Comparison of ENCODE assay signal across 7 cellular contexts in the genomic region with DNA sequence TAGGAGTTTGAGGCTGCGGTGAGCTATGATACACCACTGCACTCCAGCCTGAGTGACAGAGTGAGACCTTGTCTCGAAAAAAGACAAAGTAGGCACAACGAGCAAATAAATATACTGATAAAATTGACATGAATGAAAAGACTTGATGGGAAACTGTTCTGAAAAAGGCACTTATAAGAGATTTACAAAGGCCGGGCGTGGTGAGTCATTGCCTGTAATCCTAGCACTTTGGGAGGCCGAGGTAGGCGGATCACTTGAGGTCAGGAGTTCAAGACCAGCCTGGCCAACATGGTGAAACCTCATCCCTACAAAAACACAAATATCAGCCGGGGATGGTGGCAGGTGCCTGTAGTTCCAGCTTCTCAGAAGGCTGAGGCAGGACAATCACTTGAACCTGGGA. TPM values are rescaled to one million over a fixed set of nuclear protein-coding genes. Genes with fewer than 3 reads are reported as not detected.
DNase-seq lines count a peak whose midpoint lies in the region; TF ChIP-seq lines count a peak whose summit lies in the region.
"Not testable (repeated sequence)": the region's sequence is repeated elsewhere in the genome, so short reads cannot be mapped to it uniquely, and the experiment has no call there.

No MANE protein-coding gene starts in this region.

- intact Hi-C loops in activated T-helper 2 cell treated with anti-CD3 and anti-CD28 coated beads, Interferon-gamma antibody, Interleukin-2, Interleukin-4, amounts not matched to agents 10 μg/mL and 5 μg/mL and 100 μg/mL, durations not matched to agents 14 hours and 24 hours and 36 hours (cut with micrococcal nuclease), result not testable (repeated sequence)

- peak overlapping the region; percentile 19 for H3K27ac ChIP-seq in brain microvascular endothelial cell

- H3K27me3 ChIP-seq in brain microvascular endothelial cell (replicated peaks), result not testable (repeated sequence)

- peak overlapping the region; percentile 44 for H3K27ac Mint-ChIP-seq in activated T-helper 2 cell treated with anti-CD3 and anti-CD28 coated beads, Interferon-gamma antibody, Interleukin-2, Interleukin-4, amounts not matched to agents 10 μg/mL and 5 μg/mL and 100 μg/mL, durations not matched to agents 14 hours and 24 hours and 36 hours
- peak overlapping the region; percentile 82 for H3K27ac Mint-ChIP-seq in progenitor cell of endocrine pancreas

- DNase-seq in ELR (ENCODE audit: low read depth) (peak; percentile 46), HS-27A (ENCODE audit: low read depth) (peak; percentile 3), MV-4-11 (lab: John Stamatoyannopoulos, UW) (peak; percentile 47), brain microvascular endothelial cell (peak; percentile 50), fibroblast of mammary gland (ENCODE audit: low read depth) (peak; percentile 34)
- DNase-seq in activated T-helper 2 cell treated with anti-CD3 and anti-CD28 coated beads, Interferon-gamma antibody, Interleukin-2, Interleukin-4, amounts not matched to agents 10 μg/mL and 5 μg/mL and 100 μg/mL, durations not matched to agents 14 hours and 24 hours and 36 hours (ENCODE audit: low spot score); progenitor cell of endocrine pancreas (ENCODE audit: low spot score, unreplicated experiment): not testable (repeated sequence)

- H3K9me3 Mint-ChIP-seq in activated T-helper 2 cell treated with anti-CD3 and anti-CD28 coated beads, Interferon-gamma antibody, Interleukin-2, Interleukin-4, amounts not matched to agents 10 μg/mL and 5 μg/mL and 100 μg/mL, durations not matched to agents 14 hours and 24 hours and 36 hours, result not testable (repeated sequence)
- peaks cover 11% of the 10 kb centered on the region for H3K9me3 Mint-ChIP-seq in progenitor cell of endocrine pancreas (ENCODE audit: low read depth)

- H3K4me3 Mint-ChIP-seq in activated T-helper 2 cell treated with anti-CD3 and anti-CD28 coated beads, Interferon-gamma antibody, Interleukin-2, Interleukin-4, amounts not matched to agents 10 μg/mL and 5 μg/mL and 100 μg/mL, durations not matched to agents 14 hours and 24 hours and 36 hours (ENCODE audit: low read depth); progenitor cell of endocrine pancreas (ENCODE audit: low read depth): not testable (repeated sequence)

- H3K4me3 ChIP-seq in brain microvascular endothelial cell (ENCODE audit: low read depth, low read length); fibroblast of mammary gland (ENCODE audit: control insufficient read depth, low read depth, low read length): not testable (repeated sequence)

- H3K4me1 Mint-ChIP-seq in activated T-helper 2 cell treated with anti-CD3 and anti-CD28 coated beads, Interferon-gamma antibody, Interleukin-2, Interleukin-4, amounts not matched to agents 10 μg/mL and 5 μg/mL and 100 μg/mL, durations not matched to agents 14 hours and 24 hours and 36 hours (ENCODE audit: low read depth), result peaks cover 20% of the 10 kb centered on the region
- peaks cover 12% of the 10 kb centered on the region for H3K4me1 Mint-ChIP-seq in progenitor cell of endocrine pancreas (ENCODE audit: low read depth)

- not testable (repeated sequence) for H3K36me3 ChIP-seq in brain microvascular endothelial cell (replicated peaks)

- not testable (repeated sequence) for H3K27me3 Mint-ChIP-seq in activated T-helper 2 cell treated with anti-CD3 and anti-CD28 coated beads, Interferon-gamma antibody, Interleukin-2, Interleukin-4, amounts not matched to agents 10 μg/mL and 5 μg/mL and 100 μg/mL, durations not matched to agents 14 hours and 24 hours and 36 hours (ENCODE audit: low read depth); progenitor cell of endocrine pancreas

- TF ChIP-seq CTCF in brain microvascular endothelial cell (IDR thresholded peaks at IDR 0.05; ENCODE audit: low read depth, low read length, missing control alignments); fibroblast of mammary gland (conservative IDR thresholded peaks at IDR 0.05; ENCODE audit: control insufficient read depth, insufficient read depth, low read depth, low read length); progenitor cell of endocrine pancreas (IDR thresholded peaks at IDR 0.05; ENCODE audit: unreplicated experiment): not testable (repeated sequence)

- peaks cover 30% of the 10 kb centered on the region for H3K36me3 Mint-ChIP-seq in activated T-helper 2 cell treated with anti-CD3 and anti-CD28 coated beads, Interferon-gamma antibody, Interleukin-2, Interleukin-4, amounts not matched to agents 10 μg/mL and 5 μg/mL and 100 μg/mL, durations not matched to agents 14 hours and 24 hours and 36 hours (ENCODE audit: low read depth)
- peaks cover 22% of the 10 kb centered on the region for H3K36me3 Mint-ChIP-seq in progenitor cell of endocrine pancreas (ENCODE audit: insufficient read depth)

- in situ Hi-C loops in brain microvascular endothelial cell (cut with HindIII; ENCODE audit: low pct_ligation_motif_present, low sequenced_read_pairs), result not testable (repeated sequence)

RNA-seq across cellular contexts. Expression of a gene that starts 58.0 kb away (rescaled TPM):
- 43.5 and 46.4 TPM in 2 replicates for total RNA-seq in activated T-helper 2 cell treated with anti-CD3 and anti-CD28 coated beads, Interferon-gamma antibody, Interleukin-2, Interleukin-4, amounts not matched to agents 10 μg/mL and 5 μg/mL and 100 μg/mL, durations not matched to agents 14 hours and 24 hours and 36 hours
- total RNA-seq in progenitor cell of endocrine pancreas, result 27.3 and 29.5 TPM in 2 replicates
